In genomic region chr17:1872976-1873375, GRCh38 we compare ENCODE assay signal across 25 cellular contexts. TPM values are rescaled to one million over a fixed set of nuclear protein-coding genes. Genes with fewer than 3 reads are reported as not detected.
DNase-seq lines count a peak whose midpoint lies in the region; ATAC-seq and TF ChIP-seq lines count a peak whose summit lies in the region.
"Had no signal": no experiment of that assay in that cellular context is flagged by ENCODE, and none has a peak within 500 bp of the region (broad histone marks: within the 10 kb centered on the region; RNA-seq: fewer than 3 reads in every experiment).

No MANE protein-coding gene starts in this region.

- no peaks in the 10 kb centered on the region for H3K9me3 Mint-ChIP-seq in T-helper 1 cell treated with Interleukin-12 subunit alpha and Interleukin-12 subunit beta and Interleukin-4 antibody, amounts not matched to agents 30 μg/mL and 1 μg/mL, for 36 hours
- no peaks in the 10 kb centered on the region for H3K9me3 Mint-ChIP-seq in activated naive CD8-positive, alpha-beta T cell (ENCODE audit: low read depth)
- H3K9me3 Mint-ChIP-seq in stimulated activated naive CD8-positive, alpha-beta T cell treated with anti-CD3 and anti-CD28 coated beads, Interleukin-15, Interleukin-2, amounts not matched to agents 100 ng/mL and 50 ng/mL, for 24 hours: no peaks in the 10 kb centered on the region
- H3K9me3 Mint-ChIP-seq: dendritic cell treated with granulocyte-macrophage colony-stimulating factor and Interleukin-4, amounts not matched to agents 40 ng/mL and 50 ng/mL, for 4 days had no signal

- DNase-seq in T-helper 1 cell: no peak
- DNase-seq in stimulated activated CD4-positive, alpha-beta T cell treated with anti-CD3 and anti-CD28 coated beads, Interleukin-1b, Interleukin-23, amount 100 ng/mL, for 48 hours: peak; percentile 22
- no peak for DNase-seq in stimulated activated CD4-positive, alpha-beta T cell treated with anti-CD3 and anti-CD28 coated beads, Interleukin-12 subunit alpha, Interleukin-12 subunit beta, amount 100 ng/mL, for 4 hours
- no peak for DNase-seq in NCI-H2171 (lab: John Stamatoyannopoulos, UW)
- DNase-seq in foreskin keratinocyte: no peak
- DNase-seq: activated CD4-positive, CD25-positive, alpha-beta regulatory T cell; amygdala; Calu3; left ventricle myocardium superior; NCI-H1092 treated with DMSO at 0.1 percent for 48 hours; NCI-H2029 treated with DMSO at 0.1 percent for 48 hours; NCI-H446 treated with DMSO at 0.1 percent for 48 hours; Peyer's patch; small intestine; T-helper 9 cell; uterus had no signal

- peak overlapping the region; percentile 94 for H3K27ac Mint-ChIP-seq in T-helper 1 cell treated with Interleukin-12 subunit alpha and Interleukin-12 subunit beta and Interleukin-4 antibody, amounts not matched to agents 30 μg/mL and 1 μg/mL, for 36 hours
- peak overlapping the region; percentile 95 for H3K27ac Mint-ChIP-seq in activated naive CD8-positive, alpha-beta T cell
- H3K27ac Mint-ChIP-seq in stimulated activated naive CD8-positive, alpha-beta T cell treated with anti-CD3 and anti-CD28 coated beads, Interleukin-15, Interleukin-2, amounts not matched to agents 100 ng/mL and 50 ng/mL, for 24 hours: peak overlapping the region; percentile 81
- H3K27ac Mint-ChIP-seq: B cell; dendritic cell treated with granulocyte-macrophage colony-stimulating factor and Interleukin-4, amounts not matched to agents 40 ng/mL and 50 ng/mL, for 4 days had no signal

- H3K27me3 Mint-ChIP-seq in T-helper 1 cell treated with Interleukin-12 subunit alpha and Interleukin-12 subunit beta and Interleukin-4 antibody, amounts not matched to agents 30 μg/mL and 1 μg/mL, for 36 hours (ENCODE audit: low read depth): no peaks in the 10 kb centered on the region
- H3K27me3 Mint-ChIP-seq in activated naive CD8-positive, alpha-beta T cell: no peaks in the 10 kb centered on the region
- H3K27me3 Mint-ChIP-seq in stimulated activated naive CD8-positive, alpha-beta T cell treated with anti-CD3 and anti-CD28 coated beads, Interleukin-15, Interleukin-2, amounts not matched to agents 100 ng/mL and 50 ng/mL, for 24 hours: no peaks in the 10 kb centered on the region
- H3K27me3 Mint-ChIP-seq: B cell; dendritic cell treated with granulocyte-macrophage colony-stimulating factor and Interleukin-4, amounts not matched to agents 40 ng/mL and 50 ng/mL, for 4 days had no signal

- H3K4me1 ChIP-seq in foreskin keratinocyte: no peaks in the 10 kb centered on the region
- H3K4me1 ChIP-seq: Peyer's patch, SJSA1, suprapubic skin, uterus had no signal

- peaks cover 68% of the 10 kb centered on the region for H3K4me1 Mint-ChIP-seq in T-helper 1 cell treated with Interleukin-12 subunit alpha and Interleukin-12 subunit beta and Interleukin-4 antibody, amounts not matched to agents 30 μg/mL and 1 μg/mL, for 36 hours (ENCODE audit: low read depth)
- H3K4me1 Mint-ChIP-seq in activated naive CD8-positive, alpha-beta T cell (ENCODE audit: low read depth): peaks cover 56% of the 10 kb centered on the region
- peaks cover 53% of the 10 kb centered on the region for H3K4me1 Mint-ChIP-seq in stimulated activated naive CD8-positive, alpha-beta T cell treated with anti-CD3 and anti-CD28 coated beads, Interleukin-15, Interleukin-2, amounts not matched to agents 100 ng/mL and 50 ng/mL, for 24 hours (ENCODE audit: low read depth)
- H3K4me1 Mint-ChIP-seq: B cell had no signal

- peaks cover 52% of the 10 kb centered on the region for H3K36me3 Mint-ChIP-seq in T-helper 1 cell treated with Interleukin-12 subunit alpha and Interleukin-12 subunit beta and Interleukin-4 antibody, amounts not matched to agents 30 μg/mL and 1 μg/mL, for 36 hours (ENCODE audit: low read depth)
- H3K36me3 Mint-ChIP-seq in activated naive CD8-positive, alpha-beta T cell: peaks cover 29% of the 10 kb centered on the region
- H3K36me3 Mint-ChIP-seq in stimulated activated naive CD8-positive, alpha-beta T cell treated with anti-CD3 and anti-CD28 coated beads, Interleukin-15, Interleukin-2, amounts not matched to agents 100 ng/mL and 50 ng/mL, for 24 hours (ENCODE audit: low read depth): peaks cover 67% of the 10 kb centered on the region

- peak overlapping the region; percentile 66 for H3K4me3 Mint-ChIP-seq in T-helper 1 cell treated with Interleukin-12 subunit alpha and Interleukin-12 subunit beta and Interleukin-4 antibody, amounts not matched to agents 30 μg/mL and 1 μg/mL, for 36 hours
- H3K4me3 Mint-ChIP-seq in activated naive CD8-positive, alpha-beta T cell: peak overlapping the region; percentile 72
- peak overlapping the region; percentile 39 for H3K4me3 Mint-ChIP-seq in stimulated activated naive CD8-positive, alpha-beta T cell treated with anti-CD3 and anti-CD28 coated beads, Interleukin-15, Interleukin-2, amounts not matched to agents 100 ng/mL and 50 ng/mL, for 24 hours
- H3K4me3 Mint-ChIP-seq: B cell; dendritic cell treated with granulocyte-macrophage colony-stimulating factor and Interleukin-4, amounts not matched to agents 40 ng/mL and 50 ng/mL, for 4 days had no signal

- no peaks in the 10 kb centered on the region for H3K27me3 ChIP-seq in foreskin keratinocyte
- H3K27me3 ChIP-seq: cardiac muscle cell, Peyer's patch, SJSA1, suprapubic skin, uterus had no signal

- H3K27ac ChIP-seq in foreskin keratinocyte: no peak overlapping the region
- H3K27ac ChIP-seq: 22Rv1, cardiac muscle cell, Peyer's patch, SJSA1, suprapubic skin, uterus had no signal

- ATAC-seq in foreskin keratinocyte: no peak

- TF ChIP-seq CTCF in foreskin keratinocyte (conservative IDR thresholded peaks at IDR 0.05): no peak

RNA-seq across cellular contexts. Expression of gene RPA1, which starts 43.2 kb away (rescaled TPM):
- 44.4 and 52.9 TPM in 2 replicates for total RNA-seq in foreskin keratinocyte
- 43.0 and 59.6 TPM in 2 replicates for polyA plus RNA-seq in foreskin keratinocyte

RNA-seq across cellular contexts. Expression of gene SMYD4, which starts 43.3 kb away (rescaled TPM):
- total RNA-seq in foreskin keratinocyte: 9.6 TPM in 2 replicates
- polyA plus RNA-seq in foreskin keratinocyte: 3.0 and 3.5 TPM in 2 replicates
